In the genomic region with DNA sequence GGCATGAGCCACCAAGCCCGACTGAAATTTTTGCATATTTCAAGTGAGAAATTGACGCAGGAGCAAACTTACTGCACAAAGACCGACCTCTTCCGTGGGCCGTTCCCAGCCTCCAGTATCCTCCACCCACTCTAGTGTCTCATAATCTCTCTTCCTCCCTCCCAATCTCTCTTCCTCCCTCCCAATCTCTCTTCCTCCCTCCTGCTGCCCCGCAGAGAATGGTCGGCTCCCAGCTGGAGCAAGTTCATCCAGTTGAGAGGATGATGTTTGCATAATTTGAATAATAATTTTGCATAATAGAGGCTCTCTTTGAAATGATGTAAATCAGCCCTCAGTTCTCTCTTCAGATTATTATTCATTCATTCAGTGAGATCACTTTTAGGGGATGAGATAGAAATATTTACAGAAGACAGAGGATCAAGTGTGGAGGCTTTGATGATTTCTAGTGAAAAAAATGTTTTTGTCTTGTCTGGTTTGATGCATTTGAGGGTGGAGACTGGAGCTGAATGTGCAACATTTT, we compare ENCODE assay signal across 21 cellular contexts.
DNase-seq lines count a peak whose midpoint lies in the region; ATAC-seq and TF ChIP-seq lines count a peak whose summit lies in the region.
"Had no signal": no experiment of that assay in that cellular context is flagged by ENCODE, and none has a peak within 500 bp of the region (broad histone marks: within the 10 kb centered on the region; RNA-seq: fewer than 3 reads in every experiment).

No MANE protein-coding gene starts in this region.

- no peaks in the 10 kb centered on the region for H3K36me3 Mint-ChIP-seq in mesothelial cell of epicardium

- H3K9me3 Mint-ChIP-seq in mesothelial cell of epicardium = no peaks in the 10 kb centered on the region

- peaks cover 16% of the 10 kb centered on the region for H3K27me3 Mint-ChIP-seq in mesothelial cell of epicardium (ENCODE audit: low read depth)

- H3K27ac Mint-ChIP-seq in mesothelial cell of epicardium = no peak overlapping the region

- TF ChIP-seq CTCF in A673 (conservative IDR thresholded peaks at IDR 0.05; ENCODE audit: low read depth, low read length) (no peak), mesothelial cell of epicardium (IDR thresholded peaks at IDR 0.05; ENCODE audit: unreplicated experiment) (no peak)

- no peaks in the 10 kb centered on the region for H3K36me3 ChIP-seq in A673 (ENCODE audit: insufficient read depth, low read length, poor library complexity, severe bottlenecking)
- H3K36me3 ChIP-seq: Peyer's patch, SJCRH30 had no signal

- H3K4me3 Mint-ChIP-seq in mesothelial cell of epicardium = no peak overlapping the region

- H3K4me1 Mint-ChIP-seq in mesothelial cell of epicardium = peaks cover 2% of the 10 kb centered on the region

- POLR2A ChIA-PET in A673 (lab: Charles Lee; ENCODE audit: low non-redundant PET) = no interaction called here

- no peaks in the 10 kb centered on the region for H3K4me1 ChIP-seq in A673 (ENCODE audit: insufficient read depth, low read length, poor library complexity, severe bottlenecking)
- H3K4me1 ChIP-seq: Peyer's patch had no signal

- CTCF ChIA-PET in A673 (lab: Charles Lee) = no interaction called here

- no peaks in the 10 kb centered on the region for H3K9me3 ChIP-seq in A673 (ENCODE audit: low read depth, low read length, poor library complexity, severe bottlenecking)
- H3K9me3 ChIP-seq: Peyer's patch, SJCRH30 had no signal

- intact Hi-C loops in A673 (cut with micrococcal nuclease; ENCODE audit: unreplicated experiment) (no loop called here), head of caudate nucleus (cut with DNase I) (no loop called here)

- H3K27me3 ChIP-seq in A673 (replicated peaks; ENCODE audit: insufficient read depth, low read depth, low read length, poor library complexity) = no peaks in the 10 kb centered on the region
- H3K27me3 ChIP-seq: Peyer's patch, SJCRH30 had no signal

- H3K4me3 ChIP-seq in A673 (ENCODE audit: low read depth, low read length, poor library complexity, severe bottlenecking) = no peak overlapping the region
- H3K4me3 ChIP-seq: Peyer's patch, SJCRH30 had no signal

- DNase-seq in A673 (ENCODE audit: low spot score) (peak; percentile 54), NCI-H69 (lab: John Stamatoyannopoulos, UW) (peak; percentile 26), head of caudate nucleus (peak in 40 of 42 donors; percentile 10 to 86 (median 43)), nucleus accumbens (lab: John Stamatoyannopoulos, UW) (peak in 41 of 56 donors; percentile 1 to 67 (median 19)), GM03348 (ENCODE audit: low spot score) (no peak), KG1 (lab: John Stamatoyannopoulos, UW) (no peak), mesothelial cell of epicardium (ENCODE audit: low spot score in 2 of 2, unreplicated experiment in 2 of 2) (no peak)
- DNase-seq: AML-193, EL, KBM-7, NCI-H1092 treated with DMSO at 0.1 percent for 48 hours, NCI-H146, NCI-H2029, NCI-H226, NCI-H510A treated with DMSO at 0.1 percent for 48 hours, Peyer's patch, SJCRH30 had no signal

- H3K27ac ChIP-seq in A673 (ENCODE audit: low read depth, low read length, poor library complexity, severe bottlenecking) = no peak overlapping the region
- H3K27ac ChIP-seq: 22Rv1, C4-2B, Peyer's patch, SJCRH30 had no signal

- no TSS peak for BruUV-seq in A673 (replicated peaks; lab: Mats Ljungman, UMichigan)

- no peak for ATAC-seq in GM21381 (IDR thresholded peaks at IDR 0.05; ENCODE audit: unreplicated experiment)
- ATAC-seq: HepG2 had no signal

Comparison
In these comparisons a context has a peak if more than half of its experiments do, and no peak if none do; other contexts are left out.
1. DNase-seq: peak in A673 (single experiment), NCI-H69 (single experiment), head of caudate nucleus (40 of 42) and nucleus accumbens (41 of 56); none in GM03348 (single experiment), KG1 (single experiment) and mesothelial cell of epicardium (0 of 2).